In the genomic region with DNA sequence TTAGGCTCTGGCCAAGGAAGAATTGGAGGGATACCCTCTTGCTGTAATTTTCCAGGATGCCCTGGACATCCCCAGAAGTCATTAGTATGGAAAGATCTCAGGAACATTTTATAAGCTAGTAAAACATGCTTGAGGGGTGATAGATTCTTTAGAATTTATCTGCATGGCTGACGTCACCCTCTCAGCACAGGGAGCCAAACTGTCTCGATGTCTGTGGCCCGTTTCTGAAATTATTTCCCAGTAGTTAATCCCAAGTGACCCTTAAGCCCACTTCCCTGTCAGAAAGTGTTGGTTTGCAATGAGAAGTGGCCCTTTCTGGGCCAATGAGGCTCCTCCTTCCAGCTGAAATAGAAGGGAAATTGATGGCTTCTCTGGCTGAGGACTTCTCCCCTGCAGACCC, we compare ENCODE assay signal across 26 cellular contexts.
"Had no signal": no experiment of that assay in that cellular context is flagged by ENCODE, and none has a peak within 500 bp of the region (broad histone marks: within the 10 kb centered on the region; RNA-seq: fewer than 3 reads in every experiment).

No MANE protein-coding gene starts in this region.

- H3K9me3 Mint-ChIP-seq: activated naive CD4-positive, alpha-beta T cell treated with anti-CD3 and anti-CD28 coated beads, Interleukin-2, amount 50 U/mL, for 72 hours; activated T-cell treated with anti-CD3 and anti-CD28 coated beads, Interleukin-2, amount 50 U/mL, for 72 hours; central memory CD8-positive, alpha-beta T cell; dendritic cell treated with granulocyte-macrophage colony-stimulating factor and Interleukin-4, amounts not matched to agents 40 ng/mL and 50 ng/mL, for 4 days; neural progenitor cell; stimulated activated effector memory CD8-positive, alpha-beta T cell treated with anti-CD3 and anti-CD28 coated beads, Interleukin-12 subunit alpha, Interleukin-12 subunit beta, amount 100 ng/mL, for 72 hours; stimulated activated naive CD8-positive, alpha-beta T cell treated with anti-CD3 and anti-CD28 coated beads, Interleukin-15, Interleukin-2, amounts not matched to agents 100 ng/mL and 50 ng/mL, for 24 hours had no signal

- H3K27ac Mint-ChIP-seq: activated CD4-positive, alpha-beta T cell treated with anti-CD3 and anti-CD28 coated beads for 36 hours; activated naive CD4-positive, alpha-beta T cell treated with anti-CD3 and anti-CD28 coated beads, Interleukin-2, amount 50 U/mL, for 72 hours; activated T-cell treated with anti-CD3 and anti-CD28 coated beads, Interleukin-2, amount 50 U/mL, for 72 hours; dendritic cell treated with granulocyte-macrophage colony-stimulating factor and Interleukin-4, amounts not matched to agents 40 ng/mL and 50 ng/mL, for 4 days; naive thymus-derived CD8-positive, alpha-beta T cell; neural progenitor cell; stimulated activated effector memory CD8-positive, alpha-beta T cell treated with anti-CD3 and anti-CD28 coated beads, Interleukin-12 subunit alpha, Interleukin-12 subunit beta, amount 100 ng/mL, for 72 hours; stimulated activated naive CD8-positive, alpha-beta T cell treated with anti-CD3 and anti-CD28 coated beads, Interleukin-15, Interleukin-2, amounts not matched to agents 100 ng/mL and 50 ng/mL, for 24 hours; T-cell had no signal

- H3K9me3 ChIP-seq: breast epithelium, esophagus squamous epithelium, thoracic aorta, upper lobe of left lung had no signal

- ATAC-seq: activated CD4-positive, alpha-beta T cell treated with anti-CD3 and anti-CD28 coated beads for 36 hours; activated naive CD4-positive, alpha-beta T cell treated with anti-CD3 and anti-CD28 coated beads, Interleukin-2, amount 50 U/mL, for 72 hours; activated T-cell treated with anti-CD3 and anti-CD28 coated beads, Interleukin-2, amount 50 U/mL, for 72 hours; heart right ventricle; naive thymus-derived CD8-positive, alpha-beta T cell; right cardiac atrium; stimulated activated effector memory CD8-positive, alpha-beta T cell treated with anti-CD3 and anti-CD28 coated beads, Interleukin-12 subunit alpha, Interleukin-12 subunit beta, amount 100 ng/mL, for 72 hours; T-cell had no signal

- H3K4me1 Mint-ChIP-seq: activated CD4-positive, alpha-beta T cell treated with anti-CD3 and anti-CD28 coated beads for 36 hours; T-cell had no signal

- H3K27me3 ChIP-seq: breast epithelium, esophagus squamous epithelium, heart right ventricle, neural progenitor cell, upper lobe of left lung had no signal

- H3K9ac ChIP-seq: neural progenitor cell had no signal

- H2AFZ ChIP-seq: neural progenitor cell had no signal

- H3K27ac ChIP-seq: breast epithelium, epithelial cell of prostate, esophagus squamous epithelium, heart right ventricle, neural progenitor cell, thoracic aorta, upper lobe of left lung had no signal

- H3K4me1 ChIP-seq: breast epithelium, neural progenitor cell had no signal

- H3K27me3 Mint-ChIP-seq: activated CD4-positive, alpha-beta T cell treated with anti-CD3 and anti-CD28 coated beads for 36 hours; central memory CD8-positive, alpha-beta T cell; dendritic cell treated with granulocyte-macrophage colony-stimulating factor and Interleukin-4, amounts not matched to agents 40 ng/mL and 50 ng/mL, for 4 days; naive thymus-derived CD8-positive, alpha-beta T cell; stimulated activated naive CD8-positive, alpha-beta T cell treated with anti-CD3 and anti-CD28 coated beads, Interleukin-15, Interleukin-2, amounts not matched to agents 100 ng/mL and 50 ng/mL, for 24 hours; T-cell had no signal

- H3K36me3 ChIP-seq: breast epithelium, esophagus squamous epithelium, heart right ventricle, neural progenitor cell, thoracic aorta, upper lobe of left lung had no signal

- H3K4me2 ChIP-seq: neural progenitor cell had no signal

- H3K4me3 Mint-ChIP-seq: activated CD4-positive, alpha-beta T cell treated with anti-CD3 and anti-CD28 coated beads for 36 hours; activated T-cell treated with anti-CD3 and anti-CD28 coated beads, Interleukin-2, amount 50 U/mL, for 72 hours; central memory CD8-positive, alpha-beta T cell; dendritic cell treated with granulocyte-macrophage colony-stimulating factor and Interleukin-4, amounts not matched to agents 40 ng/mL and 50 ng/mL, for 4 days; naive thymus-derived CD8-positive, alpha-beta T cell; neural progenitor cell; stimulated activated effector memory CD8-positive, alpha-beta T cell treated with anti-CD3 and anti-CD28 coated beads, Interleukin-12 subunit alpha, Interleukin-12 subunit beta, amount 100 ng/mL, for 72 hours; stimulated activated naive CD8-positive, alpha-beta T cell treated with anti-CD3 and anti-CD28 coated beads, Interleukin-15, Interleukin-2, amounts not matched to agents 100 ng/mL and 50 ng/mL, for 24 hours; T-cell had no signal

- H3K4me3 ChIP-seq: breast epithelium, esophagus squamous epithelium, heart right ventricle, neural progenitor cell, thoracic aorta, upper lobe of left lung had no signal

- DNase-seq: activated CD4-positive, alpha-beta T cell treated with anti-CD3 and anti-CD28 coated beads for 36 hours; activated CD4-positive, alpha-beta T cell treated with anti-CD3 and anti-CD28 coated beads, Interleukin-2, amount 50 U/mL, for 4 hours; activated CD4-positive, CD25-positive, alpha-beta regulatory T cell; activated naive CD4-positive, alpha-beta T cell; activated T-cell treated with anti-CD3 and anti-CD28 coated beads for 4 hours; activated T-cell treated with anti-CD3 and anti-CD28 coated beads, Interleukin-2, amount 50 U/mL, for 72 hours; esophagus squamous epithelium; foreskin melanocyte; heart right ventricle; mammary epithelial cell; naive thymus-derived CD8-positive, alpha-beta T cell; occipital lobe; right cardiac atrium; stimulated activated CD4-positive, alpha-beta T cell treated with anti-CD3 and anti-CD28 coated beads, Interleukin-12 subunit alpha, Interleukin-12 subunit beta, amount 100 ng/mL, for 4 hours; stimulated activated CD4-positive, alpha-beta T cell treated with anti-CD3 and anti-CD28 coated beads, Interleukin-4, amount 100 ng/mL, for 24 hours; T-cell; upper lobe of left lung had no signal

- H3K36me3 Mint-ChIP-seq: activated naive CD4-positive, alpha-beta T cell treated with anti-CD3 and anti-CD28 coated beads, Interleukin-2, amount 50 U/mL, for 72 hours; neural progenitor cell; stimulated activated effector memory CD8-positive, alpha-beta T cell treated with anti-CD3 and anti-CD28 coated beads, Interleukin-12 subunit alpha, Interleukin-12 subunit beta, amount 100 ng/mL, for 72 hours had no signal
